Comparison of ENCODE assay signal across 24 cellular contexts in genomic region chr6:41553405-41553999, GRCh38. TPM values are rescaled to one million over a fixed set of nuclear protein-coding genes. Genes with fewer than 3 reads are reported as not detected.
DNase-seq lines count a peak whose midpoint lies in the region; ATAC-seq and TF ChIP-seq lines count a peak whose summit lies in the region.
"Had no signal": no experiment of that assay in that cellular context is flagged by ENCODE, and none has a peak within 500 bp of the region (broad histone marks: within the 10 kb centered on the region; RNA-seq: fewer than 3 reads in every experiment).

No MANE protein-coding gene starts in this region.

- CTCF ChIA-PET in PC-9 (lab: Charles Lee): no interaction called here

- TF ChIP-seq CTCF in GM23338 (conservative IDR thresholded peaks at IDR 0.05; ENCODE audit: low read depth in 2 of 2) (no peak), right lobe of liver (IDR thresholded peaks at IDR 0.05) (no peak), osteoblast (IDR thresholded peaks at IDR 0.05; ENCODE audit: extremely low read depth, low read depth, low read length) (no peak), PC-9 (conservative IDR thresholded peaks at IDR 0.05) (no peak)

- intact Hi-C loops in right lobe of liver (cut with DNase I) (no loop called here), PC-9 (cut with micrococcal nuclease; ENCODE audit: unreplicated experiment) (no loop called here)

- H3K36me3 ChIP-seq in GM23338 (ENCODE audit: insufficient read depth): no peaks in the 10 kb centered on the region; the same call in 1 of the 2 replicates
- no peaks in the 10 kb centered on the region for H3K36me3 ChIP-seq in endocrine pancreas (ENCODE audit: control insufficient read depth, insufficient read depth, low read length)
- H3K36me3 ChIP-seq in right lobe of liver: no peaks in the 10 kb centered on the region
- peaks cover 5% of the 10 kb centered on the region for H3K36me3 ChIP-seq in osteoblast (ENCODE audit: insufficient read depth, low read length)
- no peaks in the 10 kb centered on the region for H3K36me3 ChIP-seq in PC-9 (ENCODE audit: low read depth)

- H3K4me3 ChIP-seq in GM23338 (0 out of 2 replicates have a peak overlapping the region, but pooled peaks have one; percentile 30), endocrine pancreas (ENCODE audit: control insufficient read depth, insufficient read depth, low read length) (no peak overlapping the region), right lobe of liver (no peak overlapping the region), osteoblast (ENCODE audit: insufficient read depth, low read length) (no peak overlapping the region), PC-9 (no peak overlapping the region)
- H3K4me3 ChIP-seq: HAP-1, K562 had no signal

- no peak for TF ChIP-seq POLR2A in right lobe of liver (IDR thresholded peaks at IDR 0.05)

- no peaks in the 10 kb centered on the region; the same call in 2 of the 3 replicates for H3K9me3 Mint-ChIP-seq in GM23338

- peaks cover 21% of the 10 kb centered on the region for H3K36me3 Mint-ChIP-seq in GM23338 (ENCODE audit: low read depth)

- no peak overlapping the region for H3K27ac ChIP-seq in GM23338 (ENCODE audit: low read depth)
- H3K27ac ChIP-seq in right lobe of liver: no peak overlapping the region
- H3K27ac ChIP-seq in osteoblast (ENCODE audit: low read depth, low read length): no peak overlapping the region
- H3K27ac ChIP-seq in PC-9: no peak overlapping the region

- H3K4me2 ChIP-seq in GM23338: peak overlapping the region; percentile 58
- H3K4me2 ChIP-seq in osteoblast (ENCODE audit: insufficient read depth, low read length): no peak overlapping the region
- no peak overlapping the region for H3K4me2 ChIP-seq in PC-9

- peaks cover 85% of the 10 kb centered on the region for H3K4me1 Mint-ChIP-seq in GM23338

- 30% methylated on average over 1 of the region's 1 CpG for WGBS in right lobe of liver (ENCODE audit: insufficient coverage, low coverage, low lambda C conversion rate, missing lambda C conversion rate)

- no peak for DNase-seq in GM23338 (ENCODE audit: low spot score)
- DNase-seq in right lobe of liver: no peak
- DNase-seq in osteoblast (ENCODE audit: insufficient read length, low spot score, missing footprints): peak; percentile 32
- no peak for DNase-seq in PC-9
- no peak for DNase-seq in activated CD8-positive, alpha-beta memory T cell treated with anti-CD3 and anti-CD28 coated beads, Interleukin-2, amount 50 U/mL, for 4 hours
- DNase-seq: DMS53; GDM1; MM.1S; NCI-H1048; NCI-H1417 treated with DMSO at 0.1 percent for 48 hours; NCI-H187; NCI-H2107; NCI-H2227 treated with DMSO at 0.1 percent for 48 hours; NCI-H510A; NCI-H774; NK-92 treated with Interleukin-12 subunit alpha and Interleukin-12 subunit beta, amount 100 ng/mL, for 24 hours had no signal

- POLR2A ChIA-PET in PC-9 (lab: Charles Lee; ENCODE audit: unreplicated experiment): interaction anchor here (0.6 kb wide), 1 partner anchor 1058 kb away, joined by 10 read pairs; no protein-coding TSS in a partner anchor

- H3K9me2 ChIP-seq in GM23338 (ENCODE audit: insufficient read depth) (no peaks in the 10 kb centered on the region), PC-9 (ENCODE audit: insufficient read depth) (no peaks in the 10 kb centered on the region)

- H3K27me3 ChIP-seq in GM23338 (ENCODE audit: insufficient read depth): peaks cover 96% of the 10 kb centered on the region
- no peaks in the 10 kb centered on the region for H3K27me3 ChIP-seq in endocrine pancreas (ENCODE audit: control insufficient read depth, insufficient read depth, low read length)
- no peaks in the 10 kb centered on the region for H3K27me3 ChIP-seq in right lobe of liver
- H3K27me3 ChIP-seq in osteoblast (ENCODE audit: insufficient read depth, low read length): peaks cover under 1% of the 10 kb centered on the region
- H3K27me3 ChIP-seq in PC-9 (ENCODE audit: insufficient read depth, low read depth): no peaks in the 10 kb centered on the region

- H3K4me3 Mint-ChIP-seq in GM23338: peak overlapping the region; percentile 25; the same call in 2 of the 3 replicates
- H3K4me3 Mint-ChIP-seq: B cell, CD14-positive monocyte had no signal

- H4K20me1 ChIP-seq in GM23338 (replicated peaks; ENCODE audit: insufficient read depth) (peaks cover 29% of the 10 kb centered on the region; the same call in 1 of the 2 replicates), osteoblast (ENCODE audit: insufficient read depth, low read length) (peaks cover 52% of the 10 kb centered on the region), PC-9 (ENCODE audit: insufficient read depth) (peaks cover under 1% of the 10 kb centered on the region; the same call in 1 of the 2 replicates)

- BruUV-seq in PC-9 (replicated peaks; lab: Mats Ljungman, UMichigan): no TSS peak

- H3K27ac Mint-ChIP-seq in GM23338: no peak overlapping the region
- H3K27ac Mint-ChIP-seq: B cell, CD14-positive monocyte had no signal

- peaks cover 83% of the 10 kb centered on the region for H3K27me3 Mint-ChIP-seq in GM23338 (ENCODE audit: insufficient read depth, low read depth, poor library complexity)
- H3K27me3 Mint-ChIP-seq: B cell had no signal

- H3K79me2 ChIP-seq in GM23338 (replicated peaks; ENCODE audit: insufficient read depth) (peaks cover 77% of the 10 kb centered on the region), osteoblast (ENCODE audit: insufficient read depth, low read length) (peaks cover 19% of the 10 kb centered on the region), PC-9 (ENCODE audit: low read depth) (peaks cover 9% of the 10 kb centered on the region; the same call in 1 of the 2 replicates)

- peak overlapping the region; percentile 8 for H3K9ac ChIP-seq in endocrine pancreas (ENCODE audit: control insufficient read depth, insufficient read depth, low read length)

- no peak overlapping the region for H2AFZ ChIP-seq in GM23338
- no peak overlapping the region for H2AFZ ChIP-seq in osteoblast (ENCODE audit: low read length)
- no peak overlapping the region for H2AFZ ChIP-seq in PC-9

- H3K9me3 ChIP-seq in endocrine pancreas (ENCODE audit: control insufficient read depth, low read length) (no peaks in the 10 kb centered on the region), right lobe of liver (no peaks in the 10 kb centered on the region), osteoblast (ENCODE audit: low read depth, low read length) (no peaks in the 10 kb centered on the region), PC-9 (ENCODE audit: insufficient read depth, low read depth) (no peaks in the 10 kb centered on the region)
- H3K9me3 ChIP-seq: HAP-1 had no signal

- H3K4me1 ChIP-seq in GM23338 (ENCODE audit: insufficient read depth) (peaks cover 93% of the 10 kb centered on the region), endocrine pancreas (ENCODE audit: control insufficient read depth, insufficient read depth, low read length) (peaks cover 9% of the 10 kb centered on the region), right lobe of liver (peaks cover 0 to 28% (median 5%) of the 10 kb centered on the region in 4 donors), osteoblast (ENCODE audit: insufficient read depth, low read length) (no peaks in the 10 kb centered on the region), PC-9 (replicated peaks; ENCODE audit: insufficient read depth) (no peaks in the 10 kb centered on the region)

- peaks cover 32% of the 10 kb centered on the region for H3F3A ChIP-seq in GM23338 (replicated peaks; ENCODE audit: low read depth)
- H3F3A ChIP-seq in PC-9 (ENCODE audit: insufficient read depth, low read depth): no peaks in the 10 kb centered on the region

- ATAC-seq in GM23338: no peak
- peak in 3 of 4 donors; percentile 32 to 69 (median 49) for ATAC-seq in right lobe of liver
- ATAC-seq in GM21717 (IDR thresholded peaks at IDR 0.05; ENCODE audit: unreplicated experiment): no peak
- ATAC-seq: K562, Panc1, SK-N-SH treated with all-trans-retinoic acid at 6 μM for 48 hours had no signal

TF ChIP-seq in GM23338, 12 proteins besides CTCF, POLR2A, EP300 and RAD21 (continues in another document):
- no peak for TF ChIP-seq EZH2phosphoT487 (IDR thresholded peaks at IDR 0.05; ENCODE audit: unreplicated experiment)
- TF ChIP-seq ZNF114 (CRISPR knock-in tag; IDR thresholded peaks at IDR 0.05): no peak
- no peak for TF ChIP-seq EZH2 (IDR thresholded peaks at IDR 0.05; ENCODE audit: low read depth, unreplicated experiment)
- no peak for TF ChIP-seq CREB1 (CRISPR knock-in tag; IDR thresholded peaks at IDR 0.05; ENCODE audit: low read depth)
- no peak for TF ChIP-seq STAT1 (IDR thresholded peaks at IDR 0.05; ENCODE audit: unreplicated experiment)
- no peak for TF ChIP-seq JUNB (IDR thresholded peaks at IDR 0.05; ENCODE audit: unreplicated experiment)

RNA-seq across cellular contexts. Expression of gene FOXP4, which starts 7.3 kb away (rescaled TPM):
- 9.7 and 13.5 TPM in 2 replicates for total RNA-seq in GM23338 (2014; rRNA removed; shearing (Covaris generic))
- 5.1 and 6.3 TPM in 2 replicates for polyA plus RNA-seq in GM23338 (2016; fragmentation: Nextera tagmentation; extraction: Ambion mirVana)
- total RNA-seq in right lobe of liver (10 to 100 TPM; 12.6 to 19.2 (median 14.9) TPM), osteoblast (2.9 and 3.3 TPM in 2 replicates), PC-9 (2021) (26.0 and 29.4 TPM in 2 replicates)

Comparison
In these comparisons a context has a peak if more than half of its experiments do, and no peak if none do; other contexts are left out.
1. ATAC-seq: peak in right lobe of liver (3 of 4); none in GM23338 (single experiment) and GM21717 (single experiment).